ENCODE assay signal across 27 cellular contexts in the genomic region with DNA sequence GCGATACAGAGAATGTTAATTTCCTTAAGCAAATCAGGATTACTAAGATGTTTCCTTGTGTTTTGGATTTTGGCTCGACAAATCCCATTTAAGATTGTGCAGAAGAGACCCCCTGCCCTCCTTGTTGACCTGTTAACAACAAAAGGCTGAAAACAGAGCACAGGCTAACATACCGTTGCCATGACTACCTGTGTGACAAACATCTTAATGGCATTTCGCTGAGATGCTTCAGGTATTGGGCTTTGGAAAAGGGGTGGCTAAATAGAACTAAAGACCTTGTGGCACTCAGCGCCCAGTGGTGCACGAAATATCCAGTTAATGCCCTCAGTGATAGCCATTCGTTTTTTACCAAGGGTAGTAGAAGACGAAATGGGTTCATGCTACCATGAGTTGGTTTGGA.
"Had no signal": no experiment of that assay in that cellular context is flagged by ENCODE, and none has a peak within 500 bp of the region (broad histone marks: within the 10 kb centered on the region; RNA-seq: fewer than 3 reads in every experiment).

No MANE protein-coding gene starts in this region.

- H3K9me3 Mint-ChIP-seq: dendritic cell treated with granulocyte-macrophage colony-stimulating factor and Interleukin-4, amounts not matched to agents 40 ng/mL and 50 ng/mL, for 4 days; neural crest cell; type B pancreatic cell had no signal

- ATAC-seq: heart right ventricle; left ventricle myocardium superior; lower lobe of right lung; natural killer cell; stimulated activated effector memory CD8-positive, alpha-beta T cell treated with anti-CD3 and anti-CD28 coated beads, Interleukin-12 subunit alpha, Interleukin-12 subunit beta, amount 100 ng/mL, for 72 hours had no signal

- H3K4me1 Mint-ChIP-seq: immature natural killer cell; natural killer cell; stimulated activated effector memory CD8-positive, alpha-beta T cell treated with anti-CD3 and anti-CD28 coated beads, Interleukin-12 subunit alpha, Interleukin-12 subunit beta, amount 100 ng/mL, for 72 hours had no signal

- H3K4me1 ChIP-seq: colonic mucosa, esophagus squamous epithelium, heart right ventricle, lower lobe of right lung, prostate gland, right atrium auricular region, sigmoid colon, stomach, tibial artery had no signal

- H3K4me3 ChIP-seq: colonic mucosa, esophagus squamous epithelium, heart right ventricle, lower lobe of right lung, prostate gland, right atrium auricular region, sigmoid colon, stomach, tibial artery had no signal

- H3K36me3 Mint-ChIP-seq: immature natural killer cell; natural killer cell; stimulated activated effector memory CD8-positive, alpha-beta T cell treated with anti-CD3 and anti-CD28 coated beads, Interleukin-12 subunit alpha, Interleukin-12 subunit beta, amount 100 ng/mL, for 72 hours; type B pancreatic cell had no signal

- H3K36me3 ChIP-seq: colonic mucosa, esophagus squamous epithelium, heart right ventricle, lower lobe of right lung, prostate gland, right atrium auricular region, sigmoid colon, stomach, tibial artery had no signal

- FAIRE-seq: endometrium, keratinocyte had no signal

- H3K9me3 ChIP-seq: colonic mucosa, esophagus squamous epithelium, heart right ventricle, lower lobe of right lung, prostate gland, right atrium auricular region, sigmoid colon, stomach, tibial artery had no signal

- H3K27ac ChIP-seq: colonic mucosa, esophagus squamous epithelium, heart right ventricle, lower lobe of right lung, prostate gland, right atrium auricular region, sigmoid colon, stomach, tibial artery had no signal

- H3K27me3 Mint-ChIP-seq: dendritic cell treated with granulocyte-macrophage colony-stimulating factor and Interleukin-4, amounts not matched to agents 40 ng/mL and 50 ng/mL, for 4 days had no signal

- H3K4me3 Mint-ChIP-seq: dendritic cell treated with granulocyte-macrophage colony-stimulating factor and Interleukin-4, amounts not matched to agents 40 ng/mL and 50 ng/mL, for 4 days; immature natural killer cell; natural killer cell; neural crest cell; stimulated activated effector memory CD8-positive, alpha-beta T cell treated with anti-CD3 and anti-CD28 coated beads, Interleukin-12 subunit alpha, Interleukin-12 subunit beta, amount 100 ng/mL, for 72 hours; type B pancreatic cell had no signal

- H3K27me3 ChIP-seq: colonic mucosa, right atrium auricular region, sigmoid colon, stomach, tibial artery had no signal

- DNase-seq: colonic mucosa; effector memory CD4-positive, alpha-beta T cell; erythroblast; esophagus squamous epithelium; foreskin melanocyte; glutamatergic neuron; heart right ventricle; hippocampal formation; immature natural killer cell; left ventricle myocardium superior; lower lobe of right lung; natural killer cell; nucleus accumbens; sigmoid colon; stimulated activated CD4-positive, alpha-beta T cell treated with anti-CD3 and anti-CD28 coated beads, Interleukin-2, amount 100 ng/mL, for 24 hours; stimulated activated CD4-positive, alpha-beta T cell treated with anti-CD3 and anti-CD28 coated beads, Interleukin-4, amount 100 ng/mL, for 24 hours; stimulated activated naive CD4-positive, alpha-beta T cell treated with Interleukin-2 at 50 U/mL for 16 hours; stomach; tibial artery had no signal

- H3K27ac Mint-ChIP-seq: dendritic cell treated with granulocyte-macrophage colony-stimulating factor and Interleukin-4, amounts not matched to agents 40 ng/mL and 50 ng/mL, for 4 days; immature natural killer cell; natural killer cell; stimulated activated effector memory CD8-positive, alpha-beta T cell treated with anti-CD3 and anti-CD28 coated beads, Interleukin-12 subunit alpha, Interleukin-12 subunit beta, amount 100 ng/mL, for 72 hours; type B pancreatic cell had no signal
